23 cellular contexts compared by ENCODE assay signal in the genomic region with DNA sequence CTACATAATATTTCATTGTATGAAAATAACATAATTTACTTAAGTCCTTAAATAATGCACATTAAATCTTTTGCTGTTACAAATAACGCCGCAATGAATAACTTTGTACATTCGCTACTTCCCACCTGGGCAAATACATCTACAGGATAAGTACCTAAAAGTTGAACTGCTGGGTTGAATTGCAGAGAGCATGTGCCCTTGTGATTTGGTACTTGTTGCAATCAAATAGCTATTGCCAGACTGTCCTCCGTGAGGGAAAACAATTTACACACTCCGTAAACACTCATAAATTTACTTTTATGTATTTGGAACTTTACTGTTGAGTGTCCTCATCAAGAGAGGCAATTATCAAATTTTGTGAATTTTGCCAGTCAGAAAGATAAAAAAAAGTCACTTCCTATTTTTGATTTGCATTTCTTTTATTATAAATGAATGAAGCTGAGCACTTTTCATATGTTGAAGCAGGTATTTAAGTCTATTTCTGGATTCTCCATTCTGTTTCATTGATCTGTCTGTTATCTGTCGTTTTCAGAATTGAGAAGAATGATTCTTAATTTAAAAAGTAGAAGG.
"Had no signal": no experiment of that assay in that cellular context is flagged by ENCODE, and none has a peak within 500 bp of the region (broad histone marks: within the 10 kb centered on the region; RNA-seq: fewer than 3 reads in every experiment).

No MANE protein-coding gene starts in this region.

- H3K36me3 ChIP-seq: gastrocnemius medialis, neutrophil, right lobe of liver, thyroid gland had no signal

- H3K79me2 ChIP-seq: parathyroid adenoma had no signal

- H3K27ac ChIP-seq: gastrocnemius medialis, neutrophil, parathyroid adenoma, right lobe of liver, thyroid gland had no signal

- ATAC-seq: effector memory CD8-positive, alpha-beta T cell; gastrocnemius medialis; left lobe of liver; mucosa of descending colon; natural killer cell treated with Interleukin-12 subunit alpha and Interleukin-12 subunit beta and Interleukin-15 and Interleukin-18, amount 100 ng/mL, for 72 hours; right lobe of liver; stimulated activated naive CD8-positive, alpha-beta T cell treated with anti-CD3 and anti-CD28 coated beads, Interleukin-15, amount 100 ng/mL, for 72 hours had no signal

- H3K4me3 ChIP-seq: gastrocnemius medialis, mucosa of descending colon, right lobe of liver, thyroid gland had no signal

- DNase-seq: cortex of kidney; effector memory CD8-positive, alpha-beta T cell; foreskin fibroblast; gastrocnemius medialis; head of caudate nucleus; mesenchymal stem cell; mucosa of descending colon; naive B cell; right lobe of liver; small intestine; stimulated activated CD4-positive, alpha-beta T cell treated with anti-CD3 and anti-CD28 coated beads, Interleukin-15, amount 100 ng/mL, for 24 hours; stimulated activated CD4-positive, alpha-beta T cell treated with anti-CD3 and anti-CD28 coated beads, Interleukin-2, amount 100 ng/mL, for 48 hours; stimulated activated naive B cell treated with anti-CD40 and anti-IgM and Interleukin-4, amounts not matched to agents 10 μg/mL and 1 μg/mL and 100 μg/mL, for 72 hours; stimulated activated naive CD8-positive, alpha-beta T cell treated with anti-CD3 and anti-CD28 coated beads, Interleukin-15, amount 100 ng/mL, for 72 hours; thyroid gland; trophoblast cell had no signal

- H3K27ac Mint-ChIP-seq: effector memory CD8-positive, alpha-beta T cell; mesothelial cell of epicardium; naive B cell; natural killer cell treated with Interleukin-12 subunit alpha and Interleukin-12 subunit beta and Interleukin-15 and Interleukin-18, amount 100 ng/mL, for 72 hours; progenitor cell of endocrine pancreas; stimulated activated naive B cell treated with anti-CD40 and anti-IgM and Interleukin-4, amounts not matched to agents 10 μg/mL and 1 μg/mL and 100 μg/mL, for 72 hours; stimulated activated naive CD8-positive, alpha-beta T cell treated with anti-CD3 and anti-CD28 coated beads, Interleukin-15, amount 100 ng/mL, for 72 hours had no signal

- H3K9me3 ChIP-seq: gastrocnemius medialis, mucosa of descending colon, neutrophil, right lobe of liver, thyroid gland had no signal

- H3K4me1 Mint-ChIP-seq: naive B cell; neural crest cell; stimulated activated naive CD8-positive, alpha-beta T cell treated with anti-CD3 and anti-CD28 coated beads, Interleukin-15, amount 100 ng/mL, for 72 hours had no signal

- H3K27me3 ChIP-seq: gastrocnemius medialis, neutrophil, right lobe of liver, thyroid gland had no signal

- H3K36me3 Mint-ChIP-seq: mesothelial cell of epicardium; naive B cell; natural killer cell treated with Interleukin-12 subunit alpha and Interleukin-12 subunit beta and Interleukin-15 and Interleukin-18, amount 100 ng/mL, for 72 hours; stimulated activated naive B cell treated with anti-CD40 and anti-IgM and Interleukin-4, amounts not matched to agents 10 μg/mL and 1 μg/mL and 100 μg/mL, for 72 hours had no signal

- H3K9me3 Mint-ChIP-seq: effector memory CD8-positive, alpha-beta T cell; mesothelial cell of epicardium; natural killer cell treated with Interleukin-12 subunit alpha and Interleukin-12 subunit beta and Interleukin-15 and Interleukin-18, amount 100 ng/mL, for 72 hours; neural crest cell; stimulated activated naive B cell treated with anti-CD40 and anti-IgM and Interleukin-4, amounts not matched to agents 10 μg/mL and 1 μg/mL and 100 μg/mL, for 72 hours; stimulated activated naive CD8-positive, alpha-beta T cell treated with anti-CD3 and anti-CD28 coated beads, Interleukin-15, amount 100 ng/mL, for 72 hours had no signal

- H2AFZ ChIP-seq: parathyroid adenoma had no signal

- H3K9ac ChIP-seq: parathyroid adenoma had no signal

- H3K27me3 Mint-ChIP-seq: effector memory CD8-positive, alpha-beta T cell; naive B cell; natural killer cell treated with Interleukin-12 subunit alpha and Interleukin-12 subunit beta and Interleukin-15 and Interleukin-18, amount 100 ng/mL, for 72 hours; stimulated activated naive B cell treated with anti-CD40 and anti-IgM and Interleukin-4, amounts not matched to agents 10 μg/mL and 1 μg/mL and 100 μg/mL, for 72 hours; stimulated activated naive CD8-positive, alpha-beta T cell treated with anti-CD3 and anti-CD28 coated beads, Interleukin-15, amount 100 ng/mL, for 72 hours had no signal

- H3K4me1 ChIP-seq: parathyroid adenoma, right lobe of liver had no signal

- H3K4me3 Mint-ChIP-seq: effector memory CD8-positive, alpha-beta T cell; mesothelial cell of epicardium; naive B cell; natural killer cell treated with Interleukin-12 subunit alpha and Interleukin-12 subunit beta and Interleukin-15 and Interleukin-18, amount 100 ng/mL, for 72 hours; neural crest cell; stimulated activated naive B cell treated with anti-CD40 and anti-IgM and Interleukin-4, amounts not matched to agents 10 μg/mL and 1 μg/mL and 100 μg/mL, for 72 hours; stimulated activated naive CD8-positive, alpha-beta T cell treated with anti-CD3 and anti-CD28 coated beads, Interleukin-15, amount 100 ng/mL, for 72 hours had no signal
